24 cellular contexts compared by ENCODE assay signal in the genomic region with DNA sequence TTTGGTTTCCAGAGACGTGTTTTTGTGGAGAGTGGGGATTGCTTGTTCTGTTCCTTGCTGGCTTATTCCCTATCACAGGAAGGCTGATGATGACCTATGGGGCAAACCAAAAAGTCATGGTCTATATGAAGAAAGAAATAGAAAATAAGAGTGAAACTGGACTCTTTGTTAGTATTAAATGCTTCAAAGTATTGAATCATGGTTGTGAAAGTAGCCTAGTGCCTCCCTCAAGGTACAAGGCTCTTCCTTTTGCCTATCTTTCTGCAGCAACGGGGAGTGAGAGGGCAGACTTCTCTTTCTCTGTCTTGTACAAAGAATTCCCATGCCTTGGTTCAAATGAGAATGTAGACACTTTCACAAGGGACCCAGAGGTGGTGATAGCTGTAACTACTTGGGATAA. TPM values are rescaled to one million over a fixed set of nuclear protein-coding genes. Genes with fewer than 3 reads are reported as not detected.
A peak's percentile ranks its signal among the peaks of the same experiment; 100 is the strongest.
DNase-seq lines count a peak whose midpoint lies in the region; ATAC-seq, FAIRE-seq and TF ChIP-seq lines count a peak whose summit lies in the region.
"Had no signal": no experiment of that assay in that cellular context is flagged by ENCODE, and none has a peak within 500 bp of the region (broad histone marks: within the 10 kb centered on the region; RNA-seq: fewer than 3 reads in every experiment).

No MANE protein-coding gene starts in this region.

- no peaks in the 10 kb centered on the region for H3K79me2 ChIP-seq in GM12878 (ENCODE audit: control insufficient read depth, insufficient read depth, low read length)

- H3K4me1 Mint-ChIP-seq in mesothelial cell of epicardium (peaks cover 19% of the 10 kb centered on the region), progenitor cell of endocrine pancreas (ENCODE audit: low read depth) (no peaks in the 10 kb centered on the region), immature natural killer cell (no peaks in the 10 kb centered on the region)
- H3K4me1 Mint-ChIP-seq: CD14-positive monocyte; CD8-positive, alpha-beta memory T cell; GM23338; H9 had no signal

- no peak for TF ChIP-seq EP300 in GM12878 (IDR thresholded peaks at IDR 0.05; ENCODE audit: borderline replicate concordance in 1 of 2, control insufficient read depth in 1 of 2, low read depth in 2 of 2, low read length in 2 of 2)

- H3K36me3 ChIP-seq in GM12878 (ENCODE audit: control insufficient read depth in 2 of 2, insufficient read depth in 2 of 2, low read length in 1 of 2) (no peaks in the 10 kb centered on the region), subcutaneous abdominal adipose tissue (ENCODE audit: control insufficient read depth in 5 of 5, insufficient read depth in 5 of 5, low read length in 5 of 5) (peaks cover 42 to 79% (median 66%) of the 10 kb centered on the region in 5 donors), mucosa of descending colon (ENCODE audit: low read depth) (peaks cover 6% of the 10 kb centered on the region)
- H3K36me3 ChIP-seq: BE2C had no signal

- SMC1A ChIA-PET in GM12878 (lab: Charles Lee; ENCODE audit: uncharacterized antibody, unreplicated experiment): interaction anchor here (1.3 to 2.1 kb wide), 2 partner anchors 11 to 13 kb away, joined by 4 to 6 read pairs; no protein-coding TSS in a partner anchor

- H3K9ac ChIP-seq in GM12878 (ENCODE audit: control insufficient read depth, insufficient read depth, low read length): no peak overlapping the region
- H3K9ac ChIP-seq in subcutaneous abdominal adipose tissue (ENCODE audit: low read length in 5 of 5): no peak overlapping the region
- H3K9ac ChIP-seq: BLaER1 treated with 17β-estradiol and CSF1 and Interleukin-3, amounts not matched to agents 10 nM and 100 nM had no signal

- H3K27me3 ChIP-seq in GM12878 (replicated peaks in 1 of 2; ENCODE audit: control insufficient read depth in 2 of 2, insufficient read depth in 2 of 2, low read length in 1 of 2) (no peaks in the 10 kb centered on the region), subcutaneous abdominal adipose tissue (ENCODE audit: control insufficient read depth in 5 of 5, insufficient read depth in 4 of 5, low read length in 5 of 5) (no peaks in the 10 kb centered on the region)
- H3K27me3 ChIP-seq: BE2C; BLaER1 treated with 17β-estradiol and CSF1 and Interleukin-3, amounts not matched to agents 10 nM and 100 nM had no signal

- POLR2A ChIA-PET in GM12878 (lab: Charles Lee): no interaction called here

- intact Hi-C loops in GM12878 (cut with micrococcal nuclease; ENCODE audit: unreplicated experiment): no loop called here
- intact Hi-C loops in mucosa of descending colon (cut with DNase I, micrococcal nuclease): no loop called here
- intact Hi-C loops in posterior vena cava (cut with DNase I): no loop called here

- H3K27me3 Mint-ChIP-seq in mesothelial cell of epicardium (ENCODE audit: low read depth): no peaks in the 10 kb centered on the region
- no peaks in the 10 kb centered on the region for H3K27me3 Mint-ChIP-seq in progenitor cell of endocrine pancreas
- H3K27me3 Mint-ChIP-seq in immature natural killer cell (ENCODE audit: low read depth in 3 of 3): peaks cover 0 to 2% (median 0%) of the 10 kb centered on the region in 3 donors
- H3K27me3 Mint-ChIP-seq: CD4-positive, alpha-beta T cell; CD8-positive, alpha-beta memory T cell had no signal

- in situ Hi-C loops in GM12878 (cut with MboI): no loop called here

- H3K27ac Mint-ChIP-seq in mesothelial cell of epicardium: peak overlapping the region; percentile 61
- H3K27ac Mint-ChIP-seq in progenitor cell of endocrine pancreas: peak overlapping the region; percentile 78
- no peak overlapping the region for H3K27ac Mint-ChIP-seq in immature natural killer cell
- H3K27ac Mint-ChIP-seq: CD4-positive, alpha-beta T cell; CD8-positive, alpha-beta memory T cell; GM23338 had no signal

- CTCF ChIA-PET in GM12878 (lab: Yijun Ruan, JAX): interaction anchor here (2.4 kb wide), 1 partner anchor 11 kb away, joined by 7 read pairs; no protein-coding TSS in a partner anchor

- no peak overlapping the region for H3K4me2 ChIP-seq in GM12878 (ENCODE audit: control insufficient read depth, insufficient read depth)
- H3K4me2 ChIP-seq: BLaER1 treated with 17β-estradiol and CSF1 and Interleukin-3, amounts not matched to agents 10 nM and 100 nM; GM23338 had no signal

- no peaks in the 10 kb centered on the region for H4K20me1 ChIP-seq in GM12878 (ENCODE audit: control insufficient read depth, insufficient read depth)
- H4K20me1 ChIP-seq: BLaER1 treated with 17β-estradiol and CSF1 and Interleukin-3, amounts not matched to agents 10 nM and 100 nM had no signal

- H2AFZ ChIP-seq in GM12878 (ENCODE audit: control insufficient read depth, low read depth, low read length): no peak overlapping the region
- H2AFZ ChIP-seq: GM23338 had no signal

- no TSS peak for BruUV-seq in GM12878 (replicated peaks; lab: Mats Ljungman, UMichigan)

- ATAC-seq in GM12878 (no peak; the same call in 2 of the 3 replicates), mucosa of descending colon (no peak)
- ATAC-seq: GM23338, HCT116 had no signal

- TF ChIP-seq RAD21 in GM12878 (IDR thresholded peaks at IDR 0.05; ENCODE audit: insufficient read depth, low read depth, low read length): no peak

- no peaks in the 10 kb centered on the region for H3K4me1 ChIP-seq in GM12878 (ENCODE audit: control insufficient read depth, insufficient read depth, low read length)
- peaks cover 0 to 10% (median 2%) of the 10 kb centered on the region in 5 donors for H3K4me1 ChIP-seq in subcutaneous abdominal adipose tissue (ENCODE audit: control insufficient read depth in 5 of 5, insufficient read depth in 5 of 5, low read length in 5 of 5)
- peaks cover 4% of the 10 kb centered on the region for H3K4me1 ChIP-seq in mucosa of descending colon (ENCODE audit: low read depth)
- H3K4me1 ChIP-seq: BE2C; BLaER1 treated with 17β-estradiol and CSF1 and Interleukin-3, amounts not matched to agents 10 nM and 100 nM had no signal

- H3K9me3 ChIP-seq in GM12878 (replicated peaks; ENCODE audit: control insufficient read depth, insufficient read depth, low read length) (no peaks in the 10 kb centered on the region), subcutaneous abdominal adipose tissue (ENCODE audit: control insufficient read depth in 5 of 5, low read length in 5 of 5) (no peaks in the 10 kb centered on the region), mucosa of descending colon (no peaks in the 10 kb centered on the region)
- H3K9me3 ChIP-seq: BE2C; BLaER1 treated with 17β-estradiol and CSF1 and Interleukin-3, amounts not matched to agents 10 nM and 100 nM had no signal

- TF ChIP-seq CTCF in GM12878 (IDR thresholded peaks at IDR 0.05 in 2 of 3, conservative IDR thresholded peaks at IDR 0.05 in 1 of 3; ENCODE audit: control insufficient read depth in 2 of 3, extremely low read depth in 1 of 3, insufficient read depth in 1 of 3, low read depth in 3 of 3, low read length in 3 of 3): no peak
- TF ChIP-seq CTCF in mesothelial cell of epicardium (IDR thresholded peaks at IDR 0.05; ENCODE audit: unreplicated experiment): no peak
- TF ChIP-seq CTCF in progenitor cell of endocrine pancreas (IDR thresholded peaks at IDR 0.05; ENCODE audit: unreplicated experiment): no peak
- no peak for TF ChIP-seq CTCF in mucosa of descending colon (IDR thresholded peaks at IDR 0.05)

- H3K4me3 Mint-ChIP-seq in mesothelial cell of epicardium (no peak overlapping the region), progenitor cell of endocrine pancreas (ENCODE audit: low read depth) (no peak overlapping the region), immature natural killer cell (no peak overlapping the region)
- H3K4me3 Mint-ChIP-seq: CD14-positive monocyte; CD4-positive, alpha-beta T cell; CD8-positive, alpha-beta memory T cell; GM23338; H9 had no signal

- RAD21 ChIA-PET in GM12878 (lab: Charles Lee; ENCODE audit: unreplicated experiment): no interaction called here

- no peak overlapping the region for H3K27ac ChIP-seq in GM12878 (ENCODE audit: control insufficient read depth, insufficient read depth)
- peak overlapping the region; percentile 42 for H3K27ac ChIP-seq in subcutaneous abdominal adipose tissue (ENCODE audit: low read depth, low read length)
- H3K27ac ChIP-seq: BLaER1 treated with 17β-estradiol and CSF1 and Interleukin-3, amounts not matched to agents 10 nM and 100 nM had no signal

- H3K4me3 ChIP-seq in GM12878: no peak overlapping the region
- no peak overlapping the region for H3K4me3 ChIP-seq in subcutaneous abdominal adipose tissue (ENCODE audit: low read depth in 1 of 5, low read length in 5 of 5)
- no peak overlapping the region for H3K4me3 ChIP-seq in mucosa of descending colon
- H3K4me3 ChIP-seq: BLaER1 treated with 17β-estradiol and CSF1 and Interleukin-3, amounts not matched to agents 10 nM and 100 nM; GM23338 had no signal

- DNase-seq in GM12878 (ENCODE audit: low read depth, low spot score) (no peak), mesothelial cell of epicardium (ENCODE audit: low spot score in 2 of 2, unreplicated experiment in 2 of 2) (no peak), progenitor cell of endocrine pancreas (ENCODE audit: low spot score, unreplicated experiment) (no peak), immature natural killer cell (no peak), mucosa of descending colon (no peak), posterior vena cava (ENCODE audit: low spot score) (no peak), Ammon's horn (ENCODE audit: low spot score) (no peak)
- DNase-seq: Calu3; CD4-positive, alpha-beta T cell; CD8-positive, alpha-beta memory T cell; COR-L47; DMS53; DND-41; H9 had no signal

- H3K9me3 Mint-ChIP-seq in mesothelial cell of epicardium (no peaks in the 10 kb centered on the region), progenitor cell of endocrine pancreas (ENCODE audit: low read depth) (no peaks in the 10 kb centered on the region), immature natural killer cell (no peaks in the 10 kb centered on the region)
- H3K9me3 Mint-ChIP-seq: CD14-positive monocyte; CD4-positive, alpha-beta T cell; CD8-positive, alpha-beta memory T cell; GM23338; H9 had no signal

- H3K36me3 Mint-ChIP-seq in mesothelial cell of epicardium (peaks cover 56% of the 10 kb centered on the region), progenitor cell of endocrine pancreas (ENCODE audit: insufficient read depth) (peaks cover 49% of the 10 kb centered on the region), immature natural killer cell (peaks cover 0 to 28% (median 21%) of the 10 kb centered on the region in 3 donors)

- no peak for TF ChIP-seq POLR2A in GM12878 (IDR thresholded peaks at IDR 0.05; ENCODE audit: low read depth, low read length)

- WGBS in GM12878 (ENCODE audit: insufficient coverage, insufficient replicate concordance, low lambda C conversion rate, missing lambda C conversion rate): 86% methylated on average over 2 of the region's 2 CpGs

- FAIRE-seq in GM12878 (lab: Jason Lieb, UNC): peak; percentile 69
- FAIRE-seq: G401.6, GM12891, GM18507 had no signal

RNA-seq across cellular contexts. Expression of gene MEST, which starts 9.0 kb away (rescaled TPM):
- total RNA-seq in GM12878 (2013; cell fraction: nucleolus; rRNA removed): 35.5 and 41.5 TPM in 2 replicates
- total RNA-seq in GM12878 (2014; rRNA removed) (10.2 and 10.3 TPM in 2 replicates), GM12878 (2014; rRNA removed; fragmentation: Illumina TruSeq; extraction: Trizol) (8.0 and 8.2 TPM in 2 replicates), GM12878 (2021) (8.2 and 10.1 TPM in 2 replicates), mesothelial cell of epicardium (598 to 626 TPM (median 616 TPM) in 3 replicates), progenitor cell of endocrine pancreas (628 and 664 TPM in 2 replicates), mucosa of descending colon (10 to 100 TPM; 31.7 to 61.4 (median 42.6) TPM), posterior vena cava (10 to 100 TPM in 1 of 2 donors, 1 to 10 TPM in 1; 6.0 to 19.8 TPM)
- polyA plus RNA-seq in GM12878 (2011; ENCODE audit: low read depth): 13.8 TPM
- polyA plus RNA-seq in GM12878 (2011; rRNA removed) (1.0 and 1.9 TPM in 2 replicates), GM12878 (2014; fragmentation: Illumina TruSeq; extraction: Trizol) (10.2 and 13.0 TPM in 2 replicates), GM12878 (2014; fragmentation: Nextera tagmentation; extraction: Ambion mirVana) (10 to 100 TPM in 1 of 2 experiments, 1 to 10 TPM in 1; 8.3 to 18.2 TPM), GM12878 (2014; rRNA removed) (5.4 and 6.3 TPM in 2 replicates), GM12878 (2016; fragmentation: Nextera tagmentation; extraction: Ambion mirVana) (1 to 10 TPM; 6.6 to 7.2 TPM), immature natural killer cell (10 to 100 TPM in 1 of 3 donors, 1 to 10 TPM in 1, under 1 TPM in 1; 0.53 to 12.9 (median 3.0) TPM)
- 0.88 and 1.1 TPM in 2 replicates for polyA plus RNA-seq in GM12878 (2011; cell fraction: cytosol; rRNA removed)
- polyA plus RNA-seq in GM12878 (2011; cell fraction: nucleus; rRNA removed): 0.40 and 0.53 TPM in 2 replicates
- 2.8 and 3.9 TPM in 2 replicates for polyA plus RNA-seq in GM12878 (2012)
- 1.5 and 2.3 TPM in 2 replicates for polyA minus RNA-seq in GM12878 (2011; rRNA and poly(A)+ RNA removed)
- 0.52 and 0.67 TPM in 2 replicates for polyA minus RNA-seq in GM12878 (2011; cell fraction: cytosol; rRNA and poly(A)+ RNA removed)
- polyA minus RNA-seq in GM12878 (2011; cell fraction: nucleus; rRNA and poly(A)+ RNA removed): 0.60 and 0.86 TPM in 2 replicates
- total RNA-seq: A172 had no signal

Comparison
In these comparisons a context has a peak if more than half of its experiments do, and no peak if none do; other contexts are left out.
1. H3K27ac Mint-ChIP-seq: peak in mesothelial cell of epicardium (single experiment) and progenitor cell of endocrine pancreas (single experiment); none in immature natural killer cell (0 of 6).